Comparison of ENCODE assay signal across 15 cellular contexts in the genomic region with DNA sequence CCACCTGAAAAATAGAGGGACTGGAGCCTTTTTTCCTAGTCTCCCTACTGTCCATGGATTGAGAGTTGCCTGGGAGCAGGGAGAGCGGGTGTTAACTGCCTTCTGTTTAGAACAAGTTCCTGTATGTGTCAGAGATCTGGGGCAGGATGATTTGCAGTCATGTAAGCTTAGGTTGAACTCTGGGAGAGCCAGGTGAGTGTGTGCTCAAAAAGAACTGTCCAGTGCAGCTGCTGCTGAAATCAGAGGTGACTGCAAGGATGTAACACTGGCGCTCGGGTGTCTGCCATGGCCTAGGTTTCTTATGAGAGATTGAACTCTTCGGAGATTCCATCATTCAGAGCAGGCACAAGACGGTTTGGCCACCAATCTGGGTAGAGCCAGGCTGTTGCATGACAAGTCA.
DNase-seq lines count a peak whose midpoint lies in the region; ATAC-seq and TF ChIP-seq lines count a peak whose summit lies in the region.
"Had no signal": no experiment of that assay in that cellular context is flagged by ENCODE, and none has a peak within 500 bp of the region (broad histone marks: within the 10 kb centered on the region; RNA-seq: fewer than 3 reads in every experiment).

No MANE protein-coding gene starts in this region.

- H2BK5ac ChIP-seq in IMR-90 (ENCODE audit: low read depth, low read length, poor library complexity, severe bottlenecking), result no peak overlapping the region

- no peak overlapping the region for H3K14ac ChIP-seq in IMR-90 (replicated peaks; ENCODE audit: low read depth, low read length)

- intact Hi-C loops in IMR-90 (cut with micrococcal nuclease), result no loop called here
- intact Hi-C loops in activated CD4-positive, alpha-beta T cell treated with anti-CD3 and anti-CD28 coated beads, Interleukin-2, amount 10 ng/mL, durations not matched to agents 24 days and 14 days (cut with micrococcal nuclease), result no loop called here
- intact Hi-C loops in OCI-LY7 (cut with micrococcal nuclease; ENCODE audit: unreplicated experiment), result no loop called here

- H2AK9ac ChIP-seq in IMR-90 (replicated peaks; ENCODE audit: low read depth, low read length, poor library complexity), result no peak overlapping the region

- no peaks in the 10 kb centered on the region for H3K9me2 ChIP-seq in OCI-LY7 (ENCODE audit: insufficient read depth, low read length)

- H3K23ac ChIP-seq in IMR-90 (ENCODE audit: low read depth, low read length), result no peak overlapping the region

- DNase-seq in IMR-90 (peak; percentile 11), RPMI7951 (ENCODE audit: low read depth) (peak; percentile 16), dermis blood vessel endothelial cell (peak; percentile 5), left kidney (ENCODE audit: low read depth, low spot score) (peak; percentile 78), NK-92 (lab: John Stamatoyannopoulos, UW; ENCODE audit: unreplicated experiment) (no peak), DMS 273 (lab: John Stamatoyannopoulos, UW; ENCODE audit: unreplicated experiment) (no peak), OCI-LY7 (ENCODE audit: low spot score) (no peak)
- no peak for DNase-seq in activated CD4-positive, alpha-beta T cell treated with anti-CD3 and anti-CD28 coated beads, Interleukin-2, amount 10 ng/mL, durations not matched to agents 24 days and 14 days
- DNase-seq: CD4-positive, alpha-beta memory T cell; GM23248; HCEC 1CT; NCI-H1105 treated with DMSO at 0.1 percent for 48 hours; NCI-H1694; NCI-H2081 treated with DMSO at 0.1 percent for 48 hours had no signal

- H3K4me1 ChIP-seq in IMR-90 (ENCODE audit: control insufficient read depth, insufficient read depth, low read length) (no peaks in the 10 kb centered on the region), OCI-LY7 (ENCODE audit: insufficient read depth, low read length, poor library complexity, severe bottlenecking) (no peaks in the 10 kb centered on the region)
- H3K4me1 ChIP-seq: BLaER1 had no signal

- H4K91ac ChIP-seq in IMR-90 (ENCODE audit: insufficient read depth, low read depth, low read length), result no peak overlapping the region

- BruUV-seq in IMR-90 (replicated peaks; lab: Mats Ljungman, UMichigan) (no TSS peak), OCI-LY7 (replicated peaks; lab: Mats Ljungman, UMichigan) (no TSS peak)

- H3K4me1 Mint-ChIP-seq in activated CD4-positive, alpha-beta T cell treated with anti-CD3 and anti-CD28 coated beads, Interleukin-2, amount 10 ng/mL, durations not matched to agents 24 days and 14 days, result no peaks in the 10 kb centered on the region
- H3K4me1 Mint-ChIP-seq: CD4-positive, alpha-beta memory T cell had no signal

- H2BK20ac ChIP-seq in IMR-90 (ENCODE audit: low read depth, low read length), result no peak overlapping the region

- H3K79me2 ChIP-seq in OCI-LY7 (ENCODE audit: insufficient read depth, low read depth, low read length), result no peaks in the 10 kb centered on the region

- H3K56ac ChIP-seq in IMR-90 (ENCODE audit: extremely low read depth, insufficient read depth, low read length), result no peak overlapping the region

- H2AK5ac ChIP-seq in IMR-90 (ENCODE audit: low read depth, low read length), result no peak overlapping the region

- no peak overlapping the region for H3K9ac ChIP-seq in IMR-90 (ENCODE audit: low read depth, low read length)
- H3K9ac ChIP-seq: BLaER1, GM23248 had no signal

- H3K4me2 ChIP-seq in IMR-90 (ENCODE audit: low read depth, low read length) (no peak overlapping the region), OCI-LY7 (ENCODE audit: low read length) (no peak overlapping the region)
- H3K4me2 ChIP-seq: BLaER1 had no signal

- H2BK15ac ChIP-seq in IMR-90 (ENCODE audit: low read depth, low read length), result no peak overlapping the region

- WGBS in IMR-90 (ENCODE audit: extremely low coverage in 2 of 2, insufficient read length in 1 of 2), 2 experiments, result 69% methylated on average over 4 of the region's 5 CpGs; no CpG with 5 or more reads in 1 of the 2 experiments

- no peaks in the 10 kb centered on the region for H3K9me3 ChIP-seq in IMR-90 (ENCODE audit: control insufficient read depth, insufficient read depth, low read length)
- H3K9me3 ChIP-seq in OCI-LY7 (ENCODE audit: low read length), result no peaks in the 10 kb centered on the region
- H3K9me3 ChIP-seq: BLaER1 had no signal

- H3K27me3 ChIP-seq in IMR-90 (ENCODE audit: control insufficient read depth, insufficient read depth, low read length), result no peaks in the 10 kb centered on the region
- H3K27me3 ChIP-seq: BLaER1 had no signal

- POLR2A ChIA-PET in IMR-90 (lab: Charles Lee; ENCODE audit: unreplicated experiment) (no interaction called here), OCI-LY7 (lab: Charles Lee) (no interaction called here)

- H3K4me3 Mint-ChIP-seq in activated CD4-positive, alpha-beta T cell treated with anti-CD3 and anti-CD28 coated beads, Interleukin-2, amount 10 ng/mL, durations not matched to agents 24 days and 14 days, result no peak overlapping the region
- H3K4me3 Mint-ChIP-seq: CD4-positive, alpha-beta memory T cell had no signal

- no peak for TF ChIP-seq CTCF in IMR-90 (conservative IDR thresholded peaks at IDR 0.05; ENCODE audit: low read depth, low read length)
- no peak for TF ChIP-seq CTCF in OCI-LY7 (conservative IDR thresholded peaks at IDR 0.05; ENCODE audit: low read length)

- no peak overlapping the region for H4K5ac ChIP-seq in IMR-90 (ENCODE audit: low read depth, low read length)

- H3K27ac Mint-ChIP-seq in activated CD4-positive, alpha-beta T cell treated with anti-CD3 and anti-CD28 coated beads, Interleukin-2, amount 10 ng/mL, durations not matched to agents 24 days and 14 days, result no peak overlapping the region
- H3K27ac Mint-ChIP-seq: CD4-positive, alpha-beta memory T cell had no signal

- no peak for ATAC-seq in IMR-90 (ENCODE audit: low read depth)

- no peak overlapping the region for H2AFZ ChIP-seq in IMR-90 (replicated peaks; ENCODE audit: low read length, poor library complexity)
- H2AFZ ChIP-seq in OCI-LY7 (ENCODE audit: low read length), result no peak overlapping the region
- H2AFZ ChIP-seq: GM23248 had no signal

- in situ Hi-C loops in IMR-90 (cut with MboI; ENCODE audit: low sequenced_read_pairs), result no loop called here

- CTCF ChIA-PET in IMR-90 (lab: Yijun Ruan, JAX), result no interaction called here
- CTCF ChIA-PET in OCI-LY7 (lab: Charles Lee; ENCODE audit: unreplicated experiment), result no interaction called here

- H3K4ac ChIP-seq in IMR-90 (ENCODE audit: low read depth, low read length), result no peak overlapping the region

- H3K18ac ChIP-seq in IMR-90 (ENCODE audit: low read depth, low read length), result no peak overlapping the region

- peaks cover 4% of the 10 kb centered on the region for H3K9me3 Mint-ChIP-seq in activated CD4-positive, alpha-beta T cell treated with anti-CD3 and anti-CD28 coated beads, Interleukin-2, amount 10 ng/mL, durations not matched to agents 24 days and 14 days

- H3K36me3 Mint-ChIP-seq in activated CD4-positive, alpha-beta T cell treated with anti-CD3 and anti-CD28 coated beads, Interleukin-2, amount 10 ng/mL, durations not matched to agents 24 days and 14 days (ENCODE audit: low read depth), result no peaks in the 10 kb centered on the region
- H3K36me3 Mint-ChIP-seq: CD4-positive, alpha-beta memory T cell had no signal

- no peak overlapping the region for H4K8ac ChIP-seq in IMR-90 (ENCODE audit: low read depth in 2 of 2, low read length in 2 of 2)

- H3K9me1 ChIP-seq in IMR-90 (ENCODE audit: insufficient read depth, low read length), result no peaks in the 10 kb centered on the region

- no peak overlapping the region for H2BK120ac ChIP-seq in IMR-90 (ENCODE audit: low read depth, low read length)

- no peaks in the 10 kb centered on the region for H3K79me1 ChIP-seq in IMR-90 (ENCODE audit: low read depth in 1 of 2, low read length in 2 of 2)

- H3K36me3 ChIP-seq in IMR-90 (ENCODE audit: control insufficient read depth, insufficient read depth, low read length) (no peaks in the 10 kb centered on the region), OCI-LY7 (ENCODE audit: insufficient read depth, low read length) (no peaks in the 10 kb centered on the region)
- H3K36me3 ChIP-seq: BLaER1 had no signal

- TF ChIP-seq POLR2A in IMR-90 (IDR thresholded peaks at IDR 0.05; ENCODE audit: low read depth, low read length), result no peak

- no peaks in the 10 kb centered on the region for H3K27me3 Mint-ChIP-seq in activated CD4-positive, alpha-beta T cell treated with anti-CD3 and anti-CD28 coated beads, Interleukin-2, amount 10 ng/mL, durations not matched to agents 24 days and 14 days

- H3K4me3 ChIP-seq in IMR-90 (ENCODE audit: insufficient read depth, low read depth, low read length), result no peak overlapping the region
- H3K4me3 ChIP-seq in OCI-LY7 (ENCODE audit: low read depth, low read length, poor library complexity, severe bottlenecking), result no peak overlapping the region
- H3K4me3 ChIP-seq: BLaER1, GM23248 had no signal

- no peak for TF ChIP-seq RAD21 in IMR-90 (IDR thresholded peaks at IDR 0.05; ENCODE audit: low read length)

- H4K20me1 ChIP-seq in IMR-90 (ENCODE audit: insufficient read depth, low read length), result no peaks in the 10 kb centered on the region; the same call in 1 of the 2 replicates
- H4K20me1 ChIP-seq in OCI-LY7 (ENCODE audit: insufficient read depth, low read length), result no peaks in the 10 kb centered on the region
- H4K20me1 ChIP-seq: BLaER1 had no signal

- dilution Hi-C loops in IMR-90 (cut with HindIII; ENCODE audit: low sequenced_read_pairs, unreplicated experiment), result no loop called here

- H3K27ac ChIP-seq in IMR-90 (ENCODE audit: insufficient read depth, low read length) (no peak overlapping the region), OCI-LY7 (ENCODE audit: low read depth, low read length, poor library complexity, severe bottlenecking) (no peak overlapping the region)
- H3K27ac ChIP-seq: BLaER1, GM23248 had no signal

TF ChIP-seq in IMR-90, 13 proteins besides CTCF, POLR2A, EP300 and RAD21 (continues in another document):
- no peak for TF ChIP-seq CEBPB (IDR thresholded peaks at IDR 0.05; ENCODE audit: low read depth, low read length)
- no peak for TF ChIP-seq USF2 (IDR thresholded peaks at IDR 0.05; ENCODE audit: low read depth, low read length)
- no peak for TF ChIP-seq RCOR1 (IDR thresholded peaks at IDR 0.05; ENCODE audit: insufficient replicate concordance, low read length)
- TF ChIP-seq CHD1 (IDR thresholded peaks at IDR 0.05; ENCODE audit: low read depth, low read length), result no peak
- TF ChIP-seq FOS (IDR thresholded peaks at IDR 0.05; ENCODE audit: low read depth, low read length), result no peak

Comparison
In these comparisons a context has a peak if more than half of its experiments do, and no peak if none do; other contexts are left out.
1. DNase-seq: peak in IMR-90 (single experiment), RPMI7951 (single experiment), dermis blood vessel endothelial cell (single experiment) and left kidney (single experiment); none in NK-92 (single experiment), activated CD4-positive, alpha-beta T cell treated with anti-CD3 and anti-CD28 coated beads, Interleukin-2, amount 10 ng/mL, durations not matched to agents 24 days and 14 days (single experiment), DMS 273 (single experiment) and OCI-LY7 (single experiment).